ENCODE assay signal across 14 cellular contexts in genomic region chr20:17646901-17647301, GRCh38. TPM values are rescaled to one million over a fixed set of nuclear protein-coding genes. Genes with fewer than 3 reads are reported as not detected.
A peak's percentile ranks its signal among the peaks of the same experiment; 100 is the strongest.
DNase-seq lines count a peak whose midpoint lies in the region; ATAC-seq and TF ChIP-seq lines count a peak whose summit lies in the region.
"Had no signal": no experiment of that assay in that cellular context is flagged by ENCODE, and none has a peak within 500 bp of the region (broad histone marks: within the 10 kb centered on the region; RNA-seq: fewer than 3 reads in every experiment).

No MANE protein-coding gene starts in this region.

- no TSS peak for BruUV-seq in Panc1 (replicated peaks; lab: Mats Ljungman, UMichigan)

- no peak overlapping the region for H3K9ac ChIP-seq in iPS-20b (ENCODE audit: low read depth, low read length)
- H3K9ac ChIP-seq: GM23248 had no signal

- H3K36me3 ChIP-seq in Panc1 (ENCODE audit: control insufficient read depth, insufficient read depth, low read length): no peaks in the 10 kb centered on the region
- H3K36me3 ChIP-seq in iPS-20b (ENCODE audit: insufficient read depth, low read depth, low read length): peaks cover 26% of the 10 kb centered on the region
- H3K36me3 ChIP-seq in upper lobe of right lung: peaks cover 12% of the 10 kb centered on the region

- H3K27ac Mint-ChIP-seq in activated CD4-positive, alpha-beta T cell treated with anti-CD3 and anti-CD28 coated beads, Interleukin-2, amount 10 ng/mL, durations not matched to agents 24 days and 14 days: no peak overlapping the region

- intact Hi-C loops in Panc1 (cut with micrococcal nuclease; ENCODE audit: unreplicated experiment): no loop called here
- intact Hi-C loops in upper lobe of right lung (cut with DNase I): no loop called here
- intact Hi-C loops in activated CD4-positive, alpha-beta T cell treated with anti-CD3 and anti-CD28 coated beads, Interleukin-2, amount 10 ng/mL, durations not matched to agents 24 days and 14 days (cut with micrococcal nuclease): no loop called here

- CTCF ChIA-PET in Panc1 (lab: Charles Lee): no interaction called here

- TF ChIP-seq CTCF in Panc1 (IDR thresholded peaks at IDR 0.05): no peak
- TF ChIP-seq CTCF in upper lobe of right lung (IDR thresholded peaks at IDR 0.05): no peak

- peaks cover 72% of the 10 kb centered on the region for H3K4me1 ChIP-seq in Panc1 (ENCODE audit: control insufficient read depth, insufficient read depth, low read length)
- peaks cover 2% of the 10 kb centered on the region; the same call in 1 of the 2 replicates for H3K4me1 ChIP-seq in iPS-20b (ENCODE audit: insufficient read depth, low read length)
- peaks cover 53% of the 10 kb centered on the region for H3K4me1 ChIP-seq in upper lobe of right lung

- H3K27me3 ChIP-seq in Panc1 (ENCODE audit: control insufficient read depth, insufficient read depth, low read length) (no peaks in the 10 kb centered on the region), iPS-20b (ENCODE audit: insufficient read depth, low read length) (no peaks in the 10 kb centered on the region), upper lobe of right lung (no peaks in the 10 kb centered on the region)
- H3K27me3 ChIP-seq: suprapubic skin had no signal

- POLR2A ChIA-PET in Panc1 (lab: Charles Lee): interaction anchor here (0.6 kb wide), 1 partner anchor 88 kb away, joined by 3 read pairs; no protein-coding TSS in a partner anchor

- peak; percentile 5 for DNase-seq in activated CD8-positive, alpha-beta memory T cell treated with anti-CD3 and anti-CD28 coated beads, Interleukin-2, amount 50 U/mL, for 4 hours
- DNase-seq in activated CD8-positive, alpha-beta memory T cell treated with anti-CD3 and anti-CD28 coated beads for 24 hours: no peak
- DNase-seq in Panc1 (ENCODE audit: low read depth, low spot score) (no peak), upper lobe of right lung (peak; percentile 39), NCI-H748 treated with DMSO at 0.1 percent for 48 hours (lab: John Stamatoyannopoulos, UW) (no peak), SKM-1 treated with dmso at 0.1 percent for 144 hours (lab: John Stamatoyannopoulos, UW; ENCODE audit: unreplicated experiment) (no peak)
- no peak for DNase-seq in activated CD4-positive, alpha-beta T cell treated with anti-CD3 and anti-CD28 coated beads, Interleukin-2, amount 10 ng/mL, durations not matched to agents 24 days and 14 days
- DNase-seq: activated CD4-positive, alpha-beta T cell treated with anti-CD3 and anti-CD28 coated beads, Interleukin-2, amount 50 U/mL, for 4 hours; GDM1; GM23248; Kasumi-1 had no signal

- peaks cover 2% of the 10 kb centered on the region for H3K36me3 Mint-ChIP-seq in activated CD4-positive, alpha-beta T cell treated with anti-CD3 and anti-CD28 coated beads, Interleukin-2, amount 10 ng/mL, durations not matched to agents 24 days and 14 days (ENCODE audit: low read depth)

- H3K4me3 ChIP-seq in Panc1 (ENCODE audit: low read depth in 2 of 2, low read length in 2 of 2) (no peak overlapping the region), iPS-20b (ENCODE audit: low read length) (no peak overlapping the region), upper lobe of right lung (no peak overlapping the region)
- H3K4me3 ChIP-seq: GM23248, suprapubic skin had no signal

- peak overlapping the region; percentile 75 for H3K27ac ChIP-seq in Panc1 (ENCODE audit: low read length)
- H3K27ac ChIP-seq in iPS-20b (ENCODE audit: low read length): peak overlapping the region; percentile 29
- no peak overlapping the region for H3K27ac ChIP-seq in upper lobe of right lung
- H3K27ac ChIP-seq: GM23248, suprapubic skin had no signal

- ATAC-seq in Panc1 (0 out of 2 replicates have a peak, but pooled peaks have one; percentile 3), upper lobe of right lung (no peak)
- ATAC-seq: naive thymus-derived CD8-positive, alpha-beta T cell had no signal

- in situ Hi-C loops in Panc1 (cut with HindIII; ENCODE audit: low pct_unique_long_range_greater_than_20kb, low sequenced_read_pairs): no loop called here

- H3K9me3 ChIP-seq in Panc1 (ENCODE audit: control insufficient read depth, insufficient read depth, low read depth, low read length) (no peaks in the 10 kb centered on the region), iPS-20b (ENCODE audit: insufficient read depth, low read depth, low read length) (no peaks in the 10 kb centered on the region), upper lobe of right lung (no peaks in the 10 kb centered on the region)
- H3K9me3 ChIP-seq: suprapubic skin had no signal

- H3K9me3 Mint-ChIP-seq in activated CD4-positive, alpha-beta T cell treated with anti-CD3 and anti-CD28 coated beads, Interleukin-2, amount 10 ng/mL, durations not matched to agents 24 days and 14 days: no peaks in the 10 kb centered on the region
- H3K9me3 Mint-ChIP-seq: naive thymus-derived CD8-positive, alpha-beta T cell had no signal

- no peaks in the 10 kb centered on the region for H3K27me3 Mint-ChIP-seq in activated CD4-positive, alpha-beta T cell treated with anti-CD3 and anti-CD28 coated beads, Interleukin-2, amount 10 ng/mL, durations not matched to agents 24 days and 14 days
- H3K27me3 Mint-ChIP-seq: naive thymus-derived CD8-positive, alpha-beta T cell had no signal

- H3K4me1 Mint-ChIP-seq in activated CD4-positive, alpha-beta T cell treated with anti-CD3 and anti-CD28 coated beads, Interleukin-2, amount 10 ng/mL, durations not matched to agents 24 days and 14 days: peaks cover 2% of the 10 kb centered on the region

- H3K4me3 Mint-ChIP-seq in activated CD4-positive, alpha-beta T cell treated with anti-CD3 and anti-CD28 coated beads, Interleukin-2, amount 10 ng/mL, durations not matched to agents 24 days and 14 days: no peak overlapping the region
- H3K4me3 Mint-ChIP-seq: naive thymus-derived CD8-positive, alpha-beta T cell had no signal

RNA-seq across cellular contexts. Expression of gene RRBP1, which starts 35.1 kb away (rescaled TPM):
- total RNA-seq in Panc1 (2021; ENCODE audit: unreplicated experiment) (152 TPM), upper lobe of right lung (166 TPM)
- polyA plus RNA-seq in Panc1 (2012; ENCODE audit: insufficient read length): 153 TPM
- total RNA-seq in activated CD4-positive, alpha-beta T cell treated with anti-CD3 and anti-CD28 coated beads, Interleukin-2, amount 10 ng/mL, durations not matched to agents 24 days and 14 days: 47.5 and 49.9 TPM in 2 replicates

RNA-seq across cellular contexts. Expression of gene BANF2, which starts 52.9 kb away (rescaled TPM):
- not detected for total RNA-seq in Panc1 (2021; ENCODE audit: unreplicated experiment)
- polyA plus RNA-seq in Panc1 (2012; ENCODE audit: insufficient read length): not detected
- not detected for total RNA-seq in upper lobe of right lung
- total RNA-seq in activated CD4-positive, alpha-beta T cell treated with anti-CD3 and anti-CD28 coated beads, Interleukin-2, amount 10 ng/mL, durations not matched to agents 24 days and 14 days: not detected in 2 replicates
- total RNA-seq: GM23248; naive thymus-derived CD8-positive, alpha-beta T cell; suprapubic skin had no signal
- polyA plus RNA-seq: GM23248; naive thymus-derived CD8-positive, alpha-beta T cell had no signal

Comparison
In these comparisons a context has a peak if more than half of its experiments do, and no peak if none do; other contexts are left out.
1. DNase-seq: peak in activated CD8-positive, alpha-beta memory T cell treated with anti-CD3 and anti-CD28 coated beads, Interleukin-2, amount 50 U/mL, for 4 hours (single experiment) and upper lobe of right lung (single experiment); none in activated CD8-positive, alpha-beta memory T cell treated with anti-CD3 and anti-CD28 coated beads for 24 hours (single experiment), Panc1 (single experiment), NCI-H748 treated with DMSO at 0.1 percent for 48 hours (single experiment), SKM-1 treated with dmso at 0.1 percent for 144 hours (single experiment) and activated CD4-positive, alpha-beta T cell treated with anti-CD3 and anti-CD28 coated beads, Interleukin-2, amount 10 ng/mL, durations not matched to agents 24 days and 14 days (single experiment).